In the genomic region with DNA sequence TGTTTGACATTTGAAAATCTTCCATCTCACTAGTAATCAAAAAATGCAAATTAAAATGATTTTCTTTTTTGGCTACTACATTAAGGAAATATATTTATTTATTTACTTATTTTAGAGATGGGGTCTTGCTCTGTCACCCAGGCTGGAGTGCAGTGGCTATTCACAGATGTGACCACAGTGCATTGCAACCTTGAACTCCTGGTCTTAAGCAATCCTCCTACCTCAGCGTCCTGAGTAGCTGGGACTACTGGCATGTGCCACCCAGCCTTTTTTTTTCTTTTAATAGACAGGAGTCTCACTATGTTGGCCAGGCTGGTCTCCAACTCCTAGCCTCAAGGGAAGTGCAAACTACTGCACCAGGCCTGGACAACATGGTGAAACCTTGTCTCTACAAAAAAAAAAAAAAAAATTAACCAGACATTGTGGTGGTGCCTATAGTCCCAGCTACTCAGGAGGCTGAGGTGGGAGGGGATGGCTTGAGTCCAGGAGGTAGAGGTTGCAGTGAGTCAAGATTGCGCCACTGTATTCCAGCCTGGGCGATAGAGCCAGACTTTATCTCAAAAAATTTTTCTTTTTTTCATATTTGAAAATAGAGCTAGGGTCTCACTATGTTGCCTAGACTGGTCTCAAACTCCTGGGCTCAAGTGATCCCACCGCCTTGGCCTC, we compare ENCODE assay signal across 20 cellular contexts.
"Had no signal": no experiment of that assay in that cellular context is flagged by ENCODE, and none has a peak within 500 bp of the region (broad histone marks: within the 10 kb centered on the region; RNA-seq: fewer than 3 reads in every experiment).

No MANE protein-coding gene starts in this region.

- H3K27ac ChIP-seq: body of pancreas, foreskin keratinocyte, heart left ventricle, suprapubic skin, upper lobe of left lung, VCaP had no signal

- H3K27me3 ChIP-seq: body of pancreas, foreskin keratinocyte, heart left ventricle, suprapubic skin, upper lobe of left lung had no signal

- DNase-seq: activated CD4-positive, alpha-beta T cell treated with anti-CD3 and anti-CD28 coated beads for 4 hours; activated CD8-positive, alpha-beta T cell treated with anti-CD3 and anti-CD28 coated beads, Interleukin-2, amount 10 ng/mL, durations not matched to agents 7 days and 5 days; activated naive CD4-positive, alpha-beta T cell treated with anti-CD3 and anti-CD28 coated beads for 36 hours; body of pancreas; cerebellar nuclear complex; dermis blood vessel endothelial cell; erythroblast; foreskin keratinocyte; heart left ventricle; kidney; left ventricle myocardium superior; nephron progenitor cell; stimulated activated CD4-positive, alpha-beta T cell treated with anti-CD3 and anti-CD28 coated beads, Interleukin-4, amount 100 ng/mL, for 1 hour; stimulated activated CD8-positive, alpha-beta memory T cell treated with anti-CD3 and anti-CD28 coated beads, Interleukin-4, amount 100 ng/mL, for 48 hours; stimulated activated naive CD8-positive, alpha-beta T cell treated with anti-CD3 and anti-CD28 coated beads, Interleukin-15, Interleukin-2, amounts not matched to agents 100 U/mL and 50 U/mL, for 24 hours; T-helper 9 cell; upper lobe of left lung had no signal

- ATAC-seq: activated CD8-positive, alpha-beta T cell treated with anti-CD3 and anti-CD28 coated beads, Interleukin-2, amount 10 ng/mL, durations not matched to agents 7 days and 5 days; activated T-helper 17 cell treated with anti-CD3 and anti-CD28 coated beads, Interleukin-2, amount 50 U/mL, for 72 hours; body of pancreas; foreskin keratinocyte; heart left ventricle; left ventricle myocardium superior; stimulated activated naive CD8-positive, alpha-beta T cell treated with anti-CD3 and anti-CD28 coated beads, Interleukin-15, Interleukin-2, amounts not matched to agents 100 U/mL and 50 U/mL, for 24 hours had no signal

- H3K27ac Mint-ChIP-seq: activated CD8-positive, alpha-beta T cell treated with anti-CD3 and anti-CD28 coated beads, Interleukin-2, amount 10 ng/mL, durations not matched to agents 7 days and 5 days; activated naive CD4-positive, alpha-beta T cell treated with anti-CD3 and anti-CD28 coated beads for 36 hours; activated T-helper 17 cell treated with anti-CD3 and anti-CD28 coated beads, Interleukin-2, amount 50 U/mL, for 72 hours; nephron progenitor cell had no signal

- H3K4me1 Mint-ChIP-seq: activated T-helper 17 cell treated with anti-CD3 and anti-CD28 coated beads, Interleukin-2, amount 50 U/mL, for 72 hours had no signal

- H3K27me3 Mint-ChIP-seq: activated T-helper 17 cell treated with anti-CD3 and anti-CD28 coated beads, Interleukin-2, amount 50 U/mL, for 72 hours had no signal

- H3K9me3 ChIP-seq: body of pancreas, heart left ventricle, suprapubic skin, upper lobe of left lung had no signal

- H3K4me3 Mint-ChIP-seq: activated CD8-positive, alpha-beta T cell treated with anti-CD3 and anti-CD28 coated beads, Interleukin-2, amount 10 ng/mL, durations not matched to agents 7 days and 5 days; activated naive CD4-positive, alpha-beta T cell treated with anti-CD3 and anti-CD28 coated beads for 36 hours; activated T-helper 17 cell treated with anti-CD3 and anti-CD28 coated beads, Interleukin-2, amount 50 U/mL, for 72 hours; nephron progenitor cell had no signal

- H3K9me3 Mint-ChIP-seq: activated naive CD4-positive, alpha-beta T cell treated with anti-CD3 and anti-CD28 coated beads for 36 hours; activated T-helper 17 cell treated with anti-CD3 and anti-CD28 coated beads, Interleukin-2, amount 50 U/mL, for 72 hours; nephron progenitor cell had no signal

- H3K36me3 ChIP-seq: heart left ventricle, suprapubic skin, upper lobe of left lung had no signal

- H3K4me3 ChIP-seq: body of pancreas, heart left ventricle, suprapubic skin, upper lobe of left lung had no signal
